ENCODE assay signal across 9 cellular contexts in the genomic region with DNA sequence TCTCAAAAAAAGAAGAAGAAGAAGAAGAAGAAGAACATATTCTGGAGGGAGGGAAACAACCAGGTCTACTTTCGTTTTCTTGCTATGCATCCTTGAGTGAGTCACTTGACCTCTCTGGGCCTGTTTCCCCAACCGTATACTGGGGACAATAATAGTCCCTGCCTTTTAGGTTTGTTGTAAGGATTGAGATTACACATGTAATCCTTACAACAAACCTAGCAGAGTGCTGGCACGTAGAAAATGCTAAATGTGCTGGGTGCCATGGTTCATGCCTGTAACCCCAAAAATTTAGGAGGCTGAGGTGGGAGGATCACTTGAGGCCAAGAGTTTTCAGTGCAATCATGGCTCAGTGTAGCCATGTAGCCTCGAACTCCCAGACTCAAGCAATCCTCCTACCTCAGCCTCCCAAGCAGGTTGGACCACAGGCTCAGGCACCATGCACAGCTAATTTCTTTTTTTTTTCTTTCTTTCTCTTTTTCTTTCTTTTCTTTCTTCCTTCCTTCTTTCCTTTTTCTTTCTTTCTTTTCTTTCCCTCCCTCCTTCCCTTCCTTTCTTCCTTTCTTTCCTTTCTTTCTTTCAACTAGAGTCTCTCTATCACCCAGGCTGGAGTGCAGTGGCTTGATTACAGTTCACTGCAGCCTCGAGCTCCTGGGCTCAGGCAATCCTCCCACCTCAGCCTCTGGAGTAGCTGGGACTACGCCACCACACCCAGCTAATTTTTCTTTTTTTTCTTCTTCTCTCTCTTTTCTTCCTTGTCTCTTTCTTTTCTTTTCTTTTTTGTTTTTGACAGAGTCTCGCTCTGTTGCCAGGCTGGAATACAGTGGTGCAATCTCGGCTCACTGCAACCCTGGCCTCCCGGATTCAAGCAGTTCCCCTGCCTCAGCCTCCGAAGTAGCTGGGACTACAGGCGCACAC. TPM values are rescaled to one million over a fixed set of nuclear protein-coding genes. Genes with fewer than 3 reads are reported as not detected.
DNase-seq lines count a peak whose midpoint lies in the region; ATAC-seq and TF ChIP-seq lines count a peak whose summit lies in the region.
"Had no signal": no experiment of that assay in that cellular context is flagged by ENCODE, and none has a peak within 500 bp of the region (broad histone marks: within the 10 kb centered on the region; RNA-seq: fewer than 3 reads in every experiment).

No MANE protein-coding gene starts in this region.

- DNase-seq in GM12865 (ENCODE audit: low read depth) (peak; percentile 57), NAMALWA (ENCODE audit: low spot score) (peak; percentile 47), osteocyte (ENCODE audit: extremely low spot score, unreplicated experiment) (no peak), UCSD-AML1 (lab: John Stamatoyannopoulos, UW; ENCODE audit: unreplicated experiment) (no peak), NCI-H1417 (lab: John Stamatoyannopoulos, UW) (no peak)
- DNase-seq in central memory CD8-positive, alpha-beta T cell (ENCODE audit: low spot score in 2 of 2), result no peak
- DNase-seq: NCI-H446 treated with DMSO at 0.1 percent for 48 hours had no signal

- H3K4me1 Mint-ChIP-seq in central memory CD8-positive, alpha-beta T cell, result peaks cover 58% of the 10 kb centered on the region
- H3K4me1 Mint-ChIP-seq in osteocyte (ENCODE audit: unreplicated experiment), result peaks cover 22% of the 10 kb centered on the region

- peak overlapping the region; percentile 94 for H3K4me3 Mint-ChIP-seq in central memory CD8-positive, alpha-beta T cell
- no peak overlapping the region for H3K4me3 Mint-ChIP-seq in osteocyte (ENCODE audit: unreplicated experiment)

- no peak for ATAC-seq in central memory CD8-positive, alpha-beta T cell (replicated peaks; ENCODE audit: extremely low read depth, poor library complexity, severe bottlenecking)
- ATAC-seq in HG03025 (IDR thresholded peaks at IDR 0.05; ENCODE audit: low FRiP score, unreplicated experiment), result no peak
- ATAC-seq in HG02798 (IDR thresholded peaks at IDR 0.05; ENCODE audit: poor library complexity, unreplicated experiment), result no peak

- no peak for TF ChIP-seq CTCF in GM12865 (IDR thresholded peaks at IDR 0.05; ENCODE audit: insufficient read depth, low read depth, low read length, missing control alignments)
- TF ChIP-seq CTCF in osteocyte (IDR thresholded peaks at IDR 0.05), result no peak

- H3K36me3 Mint-ChIP-seq in central memory CD8-positive, alpha-beta T cell (ENCODE audit: insufficient read depth), result peaks cover 41% of the 10 kb centered on the region
- peaks cover 9% of the 10 kb centered on the region for H3K36me3 Mint-ChIP-seq in osteocyte (ENCODE audit: unreplicated experiment)

- peaks cover 5% of the 10 kb centered on the region for H3K27me3 Mint-ChIP-seq in central memory CD8-positive, alpha-beta T cell
- no peaks in the 10 kb centered on the region for H3K27me3 Mint-ChIP-seq in osteocyte (ENCODE audit: unreplicated experiment)

- H3K4me3 ChIP-seq in GM12865 (ENCODE audit: low read depth, low read length), result peak overlapping the region; percentile 91

- H3K27ac Mint-ChIP-seq in central memory CD8-positive, alpha-beta T cell (ENCODE audit: low read depth), result peak overlapping the region; percentile 100
- peak overlapping the region; percentile 77 for H3K27ac Mint-ChIP-seq in osteocyte (ENCODE audit: unreplicated experiment)

- H3K9me3 Mint-ChIP-seq in central memory CD8-positive, alpha-beta T cell, result no peaks in the 10 kb centered on the region
- no peaks in the 10 kb centered on the region for H3K9me3 Mint-ChIP-seq in osteocyte (ENCODE audit: unreplicated experiment)

RNA-seq across cellular contexts. Expression of gene IER2, which starts 7.0 kb away (rescaled TPM):
- 109 and 148 TPM in 2 replicates for total RNA-seq in osteocyte

RNA-seq across cellular contexts. Expression of gene STX10, which starts 7.0 kb away (rescaled TPM):
- total RNA-seq in osteocyte, result 48.5 and 50.5 TPM in 2 replicates

RNA-seq across cellular contexts. Expression of gene NACC1, which starts 39.2 kb away (rescaled TPM):
- 40.4 and 45.1 TPM in 2 replicates for total RNA-seq in osteocyte

RNA-seq across cellular contexts. Expression of gene TRMT1, which starts 40.7 kb away (rescaled TPM):
- 37.4 and 43.1 TPM in 2 replicates for total RNA-seq in osteocyte

RNA-seq across cellular contexts. Expression of gene LYL1, which starts 54.6 kb away (rescaled TPM):
- total RNA-seq in osteocyte, result not detected in 2 replicates

Comparison
In these comparisons a context has a peak if more than half of its experiments do, and no peak if none do; other contexts are left out.
1. DNase-seq: peak in GM12865 (single experiment) and NAMALWA (single experiment); none in central memory CD8-positive, alpha-beta T cell (0 of 2), osteocyte (single experiment), UCSD-AML1 (single experiment) and NCI-H1417 (0 of 3).